ENCODE assay signal across 8 cellular contexts in genomic region chr4:104967034-104967401, GRCh38.
DNase-seq lines count a peak whose midpoint lies in the region; ATAC-seq and TF ChIP-seq lines count a peak whose summit lies in the region.

No MANE protein-coding gene starts in this region.

- peaks cover 13% of the 10 kb centered on the region for H3K4me1 Mint-ChIP-seq in CD4-positive, alpha-beta T cell (ENCODE audit: low read depth)
- peaks cover 22% of the 10 kb centered on the region for H3K4me1 Mint-ChIP-seq in activated naive CD8-positive, alpha-beta T cell treated with anti-CD3 and anti-CD28 coated beads, Interleukin-2, amount 10 ng/mL, durations not matched to agents 7 days and 5 days

- TF ChIP-seq CTCF in CD4-positive, alpha-beta T cell (IDR thresholded peaks at IDR 0.05) = no peak
- no peak for TF ChIP-seq CTCF in stomach (IDR thresholded peaks at IDR 0.05)
- TF ChIP-seq CTCF in heart right ventricle (IDR thresholded peaks at IDR 0.05) = no peak

- no peak for DNase-seq in CD4-positive, alpha-beta T cell
- no peak for DNase-seq in activated naive CD8-positive, alpha-beta T cell treated with anti-CD3 and anti-CD28 coated beads, Interleukin-2, amount 10 ng/mL, durations not matched to agents 7 days and 5 days
- DNase-seq in stomach (no peak), heart right ventricle (no peak), SHP77 treated with DMSO at 0.1 percent for 48 hours (lab: John Stamatoyannopoulos, UW) (no peak)
- no peak for DNase-seq in stimulated activated naive CD4-positive, alpha-beta T cell treated with Interleukin-2 at 50 U/mL for 16 hours (lab: John Stamatoyannopoulos, UW)

- H3K27me3 ChIP-seq in CD4-positive, alpha-beta T cell (ENCODE audit: control insufficient read depth, insufficient read depth, low read length) = no peaks in the 10 kb centered on the region
- no peaks in the 10 kb centered on the region for H3K27me3 ChIP-seq in stomach
- no peaks in the 10 kb centered on the region for H3K27me3 ChIP-seq in heart right ventricle

- no peak overlapping the region for H3K27ac ChIP-seq in CD4-positive, alpha-beta T cell (ENCODE audit: low read depth, low read length)
- H3K27ac ChIP-seq in stomach (peak overlapping the region in 3 of 5 donors; percentile 9 to 75 (median 19)), heart right ventricle (peak overlapping the region in 1 of 10 donors; percentile 64)

- H3K9me3 ChIP-seq in CD4-positive, alpha-beta T cell (ENCODE audit: control insufficient read depth, low read length) = no peaks in the 10 kb centered on the region
- H3K9me3 ChIP-seq in stomach (no peaks in the 10 kb centered on the region), heart right ventricle (no peaks in the 10 kb centered on the region)

- H3K9me3 Mint-ChIP-seq in CD4-positive, alpha-beta T cell = no peaks in the 10 kb centered on the region
- peaks cover 14% of the 10 kb centered on the region for H3K9me3 Mint-ChIP-seq in activated naive CD8-positive, alpha-beta T cell treated with anti-CD3 and anti-CD28 coated beads, Interleukin-2, amount 10 ng/mL, durations not matched to agents 7 days and 5 days

- 3 to 14% (median 6%) methylated on average over 3 of the region's 3 CpGs for WGBS in stomach, 5 donors
- 62 to 73% methylated on average over 3 of the region's 3 CpGs for WGBS in heart right ventricle, 2 donors

- H3K36me3 ChIP-seq in stomach = no peaks in the 10 kb centered on the region
- H3K36me3 ChIP-seq in heart right ventricle = no peaks in the 10 kb centered on the region

- ATAC-seq in CD4-positive, alpha-beta T cell (ENCODE audit: poor library complexity) = no peak
- ATAC-seq in GM21367 (IDR thresholded peaks at IDR 0.05; ENCODE audit: unreplicated experiment) = peak; percentile 20
- ATAC-seq in HG03521 (IDR thresholded peaks at IDR 0.05; ENCODE audit: unreplicated experiment) = peak; percentile 12
- ATAC-seq in activated naive CD8-positive, alpha-beta T cell treated with anti-CD3 and anti-CD28 coated beads, Interleukin-2, amount 10 ng/mL, durations not matched to agents 7 days and 5 days (ENCODE audit: low read depth) = peak; percentile 29
- ATAC-seq in heart right ventricle = no peak

- peak overlapping the region; percentile 49 for H3K27ac Mint-ChIP-seq in CD4-positive, alpha-beta T cell
- H3K27ac Mint-ChIP-seq in activated naive CD8-positive, alpha-beta T cell treated with anti-CD3 and anti-CD28 coated beads, Interleukin-2, amount 10 ng/mL, durations not matched to agents 7 days and 5 days = peak overlapping the region; percentile 99

- H3K4me1 ChIP-seq in stomach = peaks cover 0 to 15% (median 3%) of the 10 kb centered on the region in 4 donors
- H3K4me1 ChIP-seq in heart right ventricle = peaks cover 0 to 13% (median 0%) of the 10 kb centered on the region in 9 donors

- CTCF ChIA-PET in CD4-positive, alpha-beta T cell (lab: Charles Lee) = no interaction called here

- TF ChIP-seq POLR2A in stomach (IDR thresholded peaks at IDR 0.05) = no peak

- H3K4me3 Mint-ChIP-seq in CD4-positive, alpha-beta T cell = peak overlapping the region; percentile 60
- peak overlapping the region; percentile 87 for H3K4me3 Mint-ChIP-seq in activated naive CD8-positive, alpha-beta T cell treated with anti-CD3 and anti-CD28 coated beads, Interleukin-2, amount 10 ng/mL, durations not matched to agents 7 days and 5 days

- no peak for TF ChIP-seq EP300 in stomach (IDR thresholded peaks at IDR 0.05)

- POLR2A ChIA-PET in CD4-positive, alpha-beta T cell (lab: Charles Lee) = interaction anchor here (0.8 kb wide), 1 partner anchor 21 kb away, joined by 3 read pairs; no protein-coding TSS in a partner anchor
- POLR2A ChIA-PET in activated naive CD8-positive, alpha-beta T cell treated with anti-CD3 and anti-CD28 coated beads, Interleukin-2, amount 10 ng/mL, durations not matched to agents 7 days and 5 days (lab: Charles Lee) = interaction anchor here (0.8 to 1.7 kb wide), 4 partner anchors 23 to 180 kb away, joined by 3 to 14 read pairs (median 6); partner anchors contain the start of gene TET2

- H3K4me3 ChIP-seq in stomach (no peak overlapping the region), heart right ventricle (no peak overlapping the region)

- no peaks in the 10 kb centered on the region for H3K36me3 Mint-ChIP-seq in CD4-positive, alpha-beta T cell (ENCODE audit: low read depth)
- H3K36me3 Mint-ChIP-seq in activated naive CD8-positive, alpha-beta T cell treated with anti-CD3 and anti-CD28 coated beads, Interleukin-2, amount 10 ng/mL, durations not matched to agents 7 days and 5 days = peaks cover 39% of the 10 kb centered on the region

- intact Hi-C loops in CD4-positive, alpha-beta T cell (cut with DNase I, micrococcal nuclease) = no loop called here
- intact Hi-C loops in stomach (cut with DNase I; ENCODE audit: low total_unique reads) = no loop called here
- intact Hi-C loops in heart right ventricle (cut with DNase I) = no loop called here

- H3K27me3 Mint-ChIP-seq in CD4-positive, alpha-beta T cell = no peaks in the 10 kb centered on the region
- no peaks in the 10 kb centered on the region for H3K27me3 Mint-ChIP-seq in activated naive CD8-positive, alpha-beta T cell treated with anti-CD3 and anti-CD28 coated beads, Interleukin-2, amount 10 ng/mL, durations not matched to agents 7 days and 5 days

Comparison
In these comparisons a context has a peak if more than half of its experiments do, and no peak if none do; other contexts are left out.
1. ATAC-seq: peak in GM21367 (single experiment), HG03521 (single experiment) and activated naive CD8-positive, alpha-beta T cell treated with anti-CD3 and anti-CD28 coated beads, Interleukin-2, amount 10 ng/mL, durations not matched to agents 7 days and 5 days (single experiment); none in CD4-positive, alpha-beta T cell (single experiment) and heart right ventricle (0 of 8).